Comparison of ENCODE assay signal across 9 cellular contexts in genomic region chr12:122473543-122474323, GRCh38. TPM values are rescaled to one million over a fixed set of nuclear protein-coding genes. Genes with fewer than 3 reads are reported as not detected.
DNase-seq lines count a peak whose midpoint lies in the region; ATAC-seq, FAIRE-seq and TF ChIP-seq lines count a peak whose summit lies in the region.
"Had no signal": no experiment of that assay in that cellular context is flagged by ENCODE, and none has a peak within 500 bp of the region (broad histone marks: within the 10 kb centered on the region; RNA-seq: fewer than 3 reads in every experiment).

No MANE protein-coding gene starts in this region.

- no peak overlapping the region for H3K4me3 ChIP-seq in PC-9
- no peak overlapping the region for H3K4me3 ChIP-seq in endodermal cell (ENCODE audit: low read length)

- intact Hi-C loops in PC-9 (cut with micrococcal nuclease; ENCODE audit: unreplicated experiment), result no loop called here

- POLR2A ChIA-PET in PC-9 (lab: Charles Lee; ENCODE audit: unreplicated experiment), result interaction anchor here (0.5 to 0.6 kb wide), 2 partner anchors 56 to 229 kb away, joined by 3 to 4 read pairs; no protein-coding TSS in a partner anchor

- TF ChIP-seq CTCF in PC-9 (conservative IDR thresholded peaks at IDR 0.05) (no peak), endodermal cell (conservative IDR thresholded peaks at IDR 0.05) (no peak)

- peak overlapping the region; percentile 59 for H3K27ac Mint-ChIP-seq in endodermal cell

- no peaks in the 10 kb centered on the region for H3K9me2 ChIP-seq in PC-9 (ENCODE audit: insufficient read depth)

- H2AFZ ChIP-seq in PC-9, result no peak overlapping the region

- peaks cover 37% of the 10 kb centered on the region for H3F3A ChIP-seq in PC-9 (ENCODE audit: insufficient read depth, low read depth)

- H3K36me3 Mint-ChIP-seq in endodermal cell (ENCODE audit: low read depth), result peaks cover 55% of the 10 kb centered on the region

- peaks cover 2% of the 10 kb centered on the region for H3K4me1 Mint-ChIP-seq in endodermal cell

- H3K36me3 ChIP-seq in PC-9 (ENCODE audit: low read depth) (peaks cover 13% of the 10 kb centered on the region; the same call in 1 of the 2 replicates), endodermal cell (ENCODE audit: control insufficient read depth, insufficient read depth, low read length) (peaks cover 56% of the 10 kb centered on the region)

- H3K27me3 Mint-ChIP-seq in endodermal cell (ENCODE audit: insufficient read depth), result no peaks in the 10 kb centered on the region

- H3K9me3 ChIP-seq in PC-9 (ENCODE audit: insufficient read depth, low read depth), result no peaks in the 10 kb centered on the region
- H3K9me3 ChIP-seq in endodermal cell (ENCODE audit: control insufficient read depth, low read length), result no peaks in the 10 kb centered on the region

- H3K4me2 ChIP-seq in PC-9, result no peak overlapping the region

- no peak overlapping the region for H3K9ac ChIP-seq in endodermal cell (ENCODE audit: extremely low read depth, low read length, poor library complexity, severe bottlenecking)

- peak; percentile 33 for FAIRE-seq in GM19239 (lab: Jason Lieb, UNC)

- H3K4me3 Mint-ChIP-seq in endodermal cell, result no peak overlapping the region

- no peak for ATAC-seq in HG03135 (IDR thresholded peaks at IDR 0.05; ENCODE audit: unreplicated experiment)

- no peak overlapping the region for H3K27ac ChIP-seq in PC-9
- H3K27ac ChIP-seq in endodermal cell (ENCODE audit: low read depth, low read length), result no peak overlapping the region

- H3K9me3 Mint-ChIP-seq in endodermal cell, result peaks cover 2% of the 10 kb centered on the region

- WGBS in endodermal cell (ENCODE audit: insufficient coverage in 1 of 2, insufficient read length in 1 of 2), 2 experiments, result 93 to 98% methylated on average over 17 of the region's 19 CpGs

- no peak for DNase-seq in GM19239 (ENCODE audit: insufficient read length, low spot score)
- DNase-seq in PC-9, result no peak
- peak; percentile 44 for DNase-seq in endodermal cell
- peak; percentile 36 to 48 for DNase-seq in stimulated activated CD4-positive, alpha-beta T cell treated with anti-CD3 and anti-CD28 coated beads, Interleukin-2, amount 100 ng/mL, for 48 hours
- DNase-seq in SIG-M5 treated with dmso at 0.1 percent for 504 hours (lab: John Stamatoyannopoulos, UW; ENCODE audit: unreplicated experiment), result no peak
- no peak for DNase-seq in SHP77 (lab: John Stamatoyannopoulos, UW)
- no peak for DNase-seq in NCI-H446 treated with DMSO at 0.1 percent for 48 hours (lab: John Stamatoyannopoulos, UW)
- DNase-seq: NCI-H510A had no signal

- no peaks in the 10 kb centered on the region for H3K79me2 ChIP-seq in PC-9 (ENCODE audit: low read depth)

- CTCF ChIA-PET in PC-9 (lab: Charles Lee), result interaction anchor here (0.5 kb wide), 1 partner anchor 125 kb away, joined by 10 read pairs; no protein-coding TSS in a partner anchor

- H3K27me3 ChIP-seq in PC-9 (ENCODE audit: insufficient read depth, low read depth), result no peaks in the 10 kb centered on the region
- H3K27me3 ChIP-seq in endodermal cell (ENCODE audit: control insufficient read depth, insufficient read depth, low read length, poor library complexity, severe bottlenecking), result no peaks in the 10 kb centered on the region

- BruUV-seq in PC-9 (replicated peaks; lab: Mats Ljungman, UMichigan), result TSS peak; percentile 25

- H3K4me1 ChIP-seq in PC-9 (replicated peaks; ENCODE audit: insufficient read depth) (peaks cover 4% of the 10 kb centered on the region; the same call in 1 of the 2 replicates), endodermal cell (ENCODE audit: control insufficient read depth, insufficient read depth, low read length) (no peaks in the 10 kb centered on the region)

- H4K20me1 ChIP-seq in PC-9 (ENCODE audit: insufficient read depth), result no peaks in the 10 kb centered on the region

RNA-seq across cellular contexts. Expression of gene ZCCHC8, which starts 27.0 kb away (rescaled TPM):
- total RNA-seq in PC-9 (2021) (16.7 and 24.3 TPM in 2 replicates), endodermal cell (10 to 100 TPM; 26.2 to 26.3 TPM)
- polyA plus RNA-seq in endodermal cell (2013, experiment 1 of 2), result 29.1 TPM
- 27.7 TPM for polyA plus RNA-seq in endodermal cell (2013, experiment 2 of 2)

RNA-seq across cellular contexts. Expression of gene CLIP1, which starts 51.3 kb away (rescaled TPM):
- total RNA-seq in PC-9 (2021) (80.8 and 86.9 TPM in 2 replicates), endodermal cell (10 to 100 TPM; 56.5 to 65.1 TPM)
- polyA plus RNA-seq in endodermal cell (2013, experiment 1 of 2), result 33.3 TPM
- polyA plus RNA-seq in endodermal cell (2013, experiment 2 of 2), result 35.1 TPM

RNA-seq across cellular contexts. Expression of gene RSRC2, which starts 53.0 kb away (rescaled TPM):
- 61.2 and 64.5 TPM in 2 replicates for total RNA-seq in PC-9 (2021)
- 100 to 1,000 TPM in 1 of 2 donors, 10 to 100 TPM in 1; 88.1 to 111 TPM for total RNA-seq in endodermal cell
- 105 TPM for polyA plus RNA-seq in endodermal cell (2013, experiment 1 of 2)
- 99.7 TPM for polyA plus RNA-seq in endodermal cell (2013, experiment 2 of 2)

RNA-seq across cellular contexts. Expression of gene KNTC1, which starts 53.3 kb away (rescaled TPM):
- total RNA-seq in PC-9 (2021), result 63.0 and 67.7 TPM in 2 replicates
- total RNA-seq in endodermal cell, result 100 to 1,000 TPM in 1 of 2 donors, 10 to 100 TPM in 1; 86.7 to 115 TPM
- 91.5 TPM for polyA plus RNA-seq in endodermal cell (2013, experiment 1 of 2)
- 92.4 TPM for polyA plus RNA-seq in endodermal cell (2013, experiment 2 of 2)

Comparison
In these comparisons a context has a peak if more than half of its experiments do, and no peak if none do; other contexts are left out.
1. DNase-seq: peak in endodermal cell (single experiment) and stimulated activated CD4-positive, alpha-beta T cell treated with anti-CD3 and anti-CD28 coated beads, Interleukin-2, amount 100 ng/mL, for 48 hours (2 of 2); none in GM19239 (single experiment), PC-9 (0 of 2), SIG-M5 treated with dmso at 0.1 percent for 504 hours (single experiment), SHP77 (0 of 2) and NCI-H446 treated with DMSO at 0.1 percent for 48 hours (single experiment).